18 cellular contexts compared by ENCODE assay signal in the genomic region with DNA sequence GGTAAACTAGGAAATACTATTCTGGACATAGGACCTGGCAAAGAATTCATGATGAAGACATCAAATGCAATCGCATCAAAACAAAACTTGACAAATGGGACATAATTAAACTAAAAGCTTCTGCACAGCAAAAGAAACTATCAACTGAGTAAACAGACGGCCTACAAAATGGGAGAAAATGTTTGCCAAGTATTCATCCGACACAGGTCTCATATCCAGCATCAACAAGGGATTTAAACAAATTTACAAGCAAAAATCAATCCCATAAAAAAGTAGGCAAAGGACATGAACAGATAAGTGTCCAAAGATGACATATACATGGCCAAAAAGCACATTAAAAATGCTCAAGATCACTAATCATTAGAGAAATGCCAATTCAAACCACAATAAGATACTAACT.
A peak's percentile ranks its signal among the peaks of the same experiment; 100 is the strongest.
DNase-seq lines count a peak whose midpoint lies in the region; ATAC-seq and TF ChIP-seq lines count a peak whose summit lies in the region.
"Had no signal": no experiment of that assay in that cellular context is flagged by ENCODE, and none has a peak within 500 bp of the region (broad histone marks: within the 10 kb centered on the region; RNA-seq: fewer than 3 reads in every experiment).

No MANE protein-coding gene starts in this region.

- no peaks in the 10 kb centered on the region for H4K20me1 ChIP-seq in smooth muscle cell (ENCODE audit: low read depth)
- H4K20me1 ChIP-seq: BLaER1 had no signal

- H3K27ac ChIP-seq in VCaP, result peak overlapping the region; percentile 62
- no peak overlapping the region for H3K27ac ChIP-seq in smooth muscle cell (ENCODE audit: low read depth)
- H3K27ac ChIP-seq: BLaER1 had no signal

- H3F3A ChIP-seq in smooth muscle cell (ENCODE audit: low read depth), result no peaks in the 10 kb centered on the region

- no peaks in the 10 kb centered on the region for H3K36me3 ChIP-seq in smooth muscle cell (ENCODE audit: low read depth)
- H3K36me3 ChIP-seq: BLaER1 had no signal

- no peaks in the 10 kb centered on the region for H3K4me1 ChIP-seq in smooth muscle cell (ENCODE audit: low read depth)
- H3K4me1 ChIP-seq: BLaER1 had no signal

- H3K27me3 ChIP-seq in smooth muscle cell (ENCODE audit: low read depth), result peaks cover 4% of the 10 kb centered on the region
- H3K27me3 ChIP-seq: BLaER1 had no signal

- no peak overlapping the region for H3K9ac ChIP-seq in smooth muscle cell (ENCODE audit: low read depth)
- H3K9ac ChIP-seq: BLaER1, SK-N-SH had no signal

- H3K4me2 ChIP-seq in smooth muscle cell, result no peak overlapping the region
- H3K4me2 ChIP-seq: BLaER1, SK-N-SH had no signal

- H3K9me3 ChIP-seq in smooth muscle cell (replicated peaks; ENCODE audit: low read depth), result peaks cover 8% of the 10 kb centered on the region
- H3K9me3 ChIP-seq: SK-N-SH had no signal

- no peak for TF ChIP-seq CTCF in LNCaP clone FGC (IDR thresholded peaks at IDR 0.05; ENCODE audit: control insufficient read depth, extremely low read depth, insufficient read depth)
- TF ChIP-seq CTCF in VCaP (conservative IDR thresholded peaks at IDR 0.05), result no peak
- TF ChIP-seq CTCF in smooth muscle cell (IDR thresholded peaks at IDR 0.05; ENCODE audit: borderline replicate concordance, insufficient read depth, poor library complexity, severe bottlenecking), result no peak

- no peak overlapping the region for H2AFZ ChIP-seq in smooth muscle cell (ENCODE audit: low read depth)

- H3K79me2 ChIP-seq in smooth muscle cell (ENCODE audit: low read depth), result no peaks in the 10 kb centered on the region

- H3K4me3 ChIP-seq in LNCaP clone FGC (ENCODE audit: low read depth, low read length) (no peak overlapping the region), smooth muscle cell (no peak overlapping the region)
- H3K4me3 ChIP-seq: BLaER1, K562 had no signal

- ATAC-seq in GM21390 (IDR thresholded peaks at IDR 0.05; ENCODE audit: unreplicated experiment), result no peak
- ATAC-seq: HCT116, K562 had no signal

- DNase-seq in LNCaP clone FGC (ENCODE audit: low read depth), result peak; percentile 95
- peak; percentile 84 for DNase-seq in NCI-H1436 treated with DMSO at 0.1 percent for 48 hours (lab: John Stamatoyannopoulos, UW)
- DNase-seq in NCI-H446 (lab: John Stamatoyannopoulos, UW), result peak; percentile 29 to 43
- DNase-seq in T1000 (lab: John Stamatoyannopoulos, UW), result no peak
- no peak for DNase-seq in smooth muscle cell (lab: John Stamatoyannopoulos, UW; ENCODE audit: unreplicated experiment)
- DNase-seq in activated CD4-positive, CD25-positive, alpha-beta regulatory T cell (lab: John Stamatoyannopoulos, UW), result no peak
- DNase-seq: CD4-positive, alpha-beta memory T cell; DMS79; GOT3; NCI-H1694 treated with DMSO at 0.1 percent for 48 hours; NK-92 treated with Interleukin-12 subunit alpha and Interleukin-12 subunit beta, amount 100 ng/mL, for 24 hours; SHP77 treated with DMSO at 0.1 percent for 48 hours; SK-N-SH had no signal

- 91% methylated on average over 3 of the region's 3 CpGs for WGBS in smooth muscle cell (ENCODE audit: low lambda C conversion rate)

Comparison
In these comparisons a context has a peak if more than half of its experiments do, and no peak if none do; other contexts are left out.
1. DNase-seq: peak in LNCaP clone FGC (single experiment), NCI-H1436 treated with DMSO at 0.1 percent for 48 hours (single experiment) and NCI-H446 (2 of 2); none in T1000 (single experiment), smooth muscle cell (single experiment) and activated CD4-positive, CD25-positive, alpha-beta regulatory T cell (0 of 4).